Comparison of ENCODE assay signal across 1 cellular context in genomic region chr19:1456121-1456900, GRCh38.
TF ChIP-seq lines count a peak whose summit lies in the region.

No MANE protein-coding gene starts in this region.

TF ChIP-seq in HepG2, 621 proteins besides CTCF, POLR2A, EP300 and RAD21:
- peak; percentile 38; the same call in 1 of the 2 replicates for TF ChIP-seq SKIL (CRISPR knock-in tag; IDR thresholded peaks at IDR 0.05; ENCODE audit: borderline replicate concordance)
- TF ChIP-seq ZNF570 (CRISPR knock-in tag; IDR thresholded peaks at IDR 0.05; ENCODE audit: borderline replicate concordance): no peak
- TF ChIP-seq PLRG1 (conservative IDR thresholded peaks at IDR 0.05): no peak
- TF ChIP-seq AKAP8 (CRISPR knock-in tag; IDR thresholded peaks at IDR 0.05): peak; percentile 79
- TF ChIP-seq ZNF296 (CRISPR knock-in tag; conservative IDR thresholded peaks at IDR 0.05): no peak
- TF ChIP-seq MAX (IDR thresholded peaks at IDR 0.05): no peak
- no peak for TF ChIP-seq KDM3A (CRISPR knock-in tag; IDR thresholded peaks at IDR 0.05; ENCODE audit: low read depth)
- TF ChIP-seq MBD4 (IDR thresholded peaks at IDR 0.05; ENCODE audit: borderline replicate concordance, low read length): no peak
- TF ChIP-seq AGO1 (IDR thresholded peaks at IDR 0.05; ENCODE audit: low read depth, low read length, poor library complexity, severe bottlenecking): peak; percentile 72
- TF ChIP-seq ZNF768 (CRISPR knock-in tag; IDR thresholded peaks at IDR 0.05): 0 out of 2 replicates have a peak, but pooled peaks have one; percentile 7
- TF ChIP-seq HDAC2 (CRISPR knock-in tag; IDR thresholded peaks at IDR 0.05): no peak
- no peak for TF ChIP-seq FOXO4 (CRISPR knock-in tag; conservative IDR thresholded peaks at IDR 0.05)
- TF ChIP-seq ARNT (IDR thresholded peaks at IDR 0.05): no peak
- peak; percentile 28; the same call in 1 of the 2 replicates for TF ChIP-seq KDM2A (CRISPR knock-in tag; IDR thresholded peaks at IDR 0.05; ENCODE audit: borderline replicate concordance, low read depth)
- no peak for TF ChIP-seq MLX (CRISPR knock-in tag; IDR thresholded peaks at IDR 0.05)
- no peak for TF ChIP-seq ZNF841 (CRISPR knock-in tag; IDR thresholded peaks at IDR 0.05; ENCODE audit: borderline replicate concordance)
- TF ChIP-seq ZSCAN29 (CRISPR knock-in tag; conservative IDR thresholded peaks at IDR 0.05): no peak
- TF ChIP-seq AGO2 (optimal IDR thresholded peaks at IDR 0.05; ENCODE audit: low read depth, low read length): peak; percentile 3
- no peak for TF ChIP-seq HMGA1 (CRISPR knock-in tag; conservative IDR thresholded peaks at IDR 0.05)
- TF ChIP-seq ZNF839 (CRISPR knock-in tag; IDR thresholded peaks at IDR 0.05; ENCODE audit: borderline replicate concordance): no peak
- TF ChIP-seq SP4 (CRISPR knock-in tag; IDR thresholded peaks at IDR 0.05): no peak
- no peak for TF ChIP-seq ATF2 (CRISPR knock-in tag; IDR thresholded peaks at IDR 0.05)
- TF ChIP-seq MTERF4 (CRISPR knock-in tag; IDR thresholded peaks at IDR 0.05): no peak
- TF ChIP-seq ZGPAT (CRISPR knock-in tag; IDR thresholded peaks at IDR 0.05): no peak
- no peak for TF ChIP-seq POLR2AphosphoS5 (IDR thresholded peaks at IDR 0.05; ENCODE audit: low read depth, low read length)
- TF ChIP-seq RXRA (CRISPR knock-in tag; IDR thresholded peaks at IDR 0.05): peak; percentile 47; the same call in 1 of the 2 replicates
- no peak for TF ChIP-seq ZFP82 (CRISPR knock-in tag; IDR thresholded peaks at IDR 0.05; ENCODE audit: borderline replicate concordance)
- TF ChIP-seq ZNF616 (CRISPR knock-in tag; IDR thresholded peaks at IDR 0.05; ENCODE audit: low read depth): no peak
- TF ChIP-seq PRMT3 (CRISPR knock-in tag; IDR thresholded peaks at IDR 0.05; ENCODE audit: borderline replicate concordance, low read depth): no peak
TF ChIP-seq in HepG2: peak in this region for 7.
